9 cellular contexts compared by ENCODE assay signal in the genomic region with DNA sequence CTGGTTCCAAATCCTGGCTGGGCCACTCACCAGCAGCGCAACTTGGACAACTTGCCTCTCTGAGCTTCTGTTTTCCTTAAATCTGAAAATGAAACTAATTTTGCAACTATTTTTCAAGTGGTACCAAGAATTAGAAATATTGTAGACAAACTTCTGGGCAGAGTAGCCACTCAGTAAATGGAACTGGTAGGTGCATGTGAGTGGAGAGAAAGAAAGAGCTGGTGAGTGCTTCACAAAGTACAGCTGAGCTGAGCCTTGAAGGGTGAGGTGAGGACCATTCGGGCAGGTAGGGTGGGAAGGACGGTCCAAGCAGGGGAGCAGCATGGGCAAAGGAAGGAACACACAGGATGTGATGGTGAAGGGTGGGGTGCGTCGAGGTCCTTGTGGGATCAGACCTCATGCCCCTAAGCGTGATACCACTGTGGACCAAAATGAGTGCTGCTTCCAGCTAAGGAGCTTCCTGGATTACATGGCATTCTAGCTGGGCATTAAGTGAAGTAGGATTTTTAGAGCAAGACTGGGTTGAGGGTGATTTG. TPM values are rescaled to one million over a fixed set of nuclear protein-coding genes. Genes with fewer than 3 reads are reported as not detected.
DNase-seq lines count a peak whose midpoint lies in the region; ATAC-seq and TF ChIP-seq lines count a peak whose summit lies in the region.
"Had no signal": no experiment of that assay in that cellular context is flagged by ENCODE, and none has a peak within 500 bp of the region (broad histone marks: within the 10 kb centered on the region; RNA-seq: fewer than 3 reads in every experiment).

No MANE protein-coding gene starts in this region.

- H3K4me2 ChIP-seq in Karpas-422 (ENCODE audit: low read depth, low read length, poor library complexity, severe bottlenecking), result no peak overlapping the region

- H3K27me3 ChIP-seq in HL-60 (ENCODE audit: insufficient read depth, poor library complexity, severe bottlenecking) (no peaks in the 10 kb centered on the region), adrenal gland (no peaks in the 10 kb centered on the region), Karpas-422 (ENCODE audit: low read length) (no peaks in the 10 kb centered on the region)

- no peak for TF ChIP-seq POLR2A in adrenal gland (IDR thresholded peaks at IDR 0.05)

- H3K9ac ChIP-seq in Karpas-422 (ENCODE audit: low read length), result no peak overlapping the region

- TF ChIP-seq CTCF in HL-60 (IDR thresholded peaks at IDR 0.05; ENCODE audit: insufficient read depth, low read length) (no peak), adrenal gland (IDR thresholded peaks at IDR 0.05) (no peak)

- H3K9me2 ChIP-seq in Karpas-422 (replicated peaks; ENCODE audit: insufficient read depth, low read length), result no peaks in the 10 kb centered on the region

- WGBS in adrenal gland, 4 donors, result 73 to 93% (median 76%) methylated on average over 6 of the region's 6 CpGs

- ATAC-seq in GM18502 (IDR thresholded peaks at IDR 0.05; ENCODE audit: poor library complexity, unreplicated experiment), result peak; percentile 5

- peak overlapping the region; percentile 66 for H3K27ac ChIP-seq in HL-60 (replicated peaks)
- H3K27ac ChIP-seq in adrenal gland, result peak overlapping the region in 4 of 5 donors; percentile 58 to 82 (median 70)
- H3K27ac ChIP-seq in skin epidermis, result peak overlapping the region in 11 of 21 experiments; percentile 2 to 63 (median 38)
- H3K27ac ChIP-seq in Karpas-422 (ENCODE audit: low read length), result no peak overlapping the region
- H3K27ac ChIP-seq: epithelial cell of prostate had no signal

- DNase-seq in HL-60 (ENCODE audit: low read depth in 1 of 2, low spot score in 1 of 2), result no peak
- no peak for DNase-seq in adrenal gland
- DNase-seq in Karpas-422, result no peak
- DNase-seq in DMS53 (lab: John Stamatoyannopoulos, UW), result no peak
- DNase-seq in 8988T, result no peak
- DNase-seq: H7 had no signal

- H3K36me3 ChIP-seq in adrenal gland (replicated peaks in 1 of 2) (no peaks in the 10 kb centered on the region), Karpas-422 (ENCODE audit: insufficient read depth, low read length) (no peaks in the 10 kb centered on the region)

- H2AFZ ChIP-seq in Karpas-422 (ENCODE audit: low read length), result no peak overlapping the region

- H3K4me1 ChIP-seq in adrenal gland (replicated peaks in 1 of 2) (peaks cover 17 to 26% of the 10 kb centered on the region in 2 donors), Karpas-422 (ENCODE audit: low read length) (peaks cover 21% of the 10 kb centered on the region)

- H4K20me1 ChIP-seq in Karpas-422 (ENCODE audit: insufficient read depth, low read depth, low read length), result peaks cover 14% of the 10 kb centered on the region; the same call in 1 of the 2 replicates

- intact Hi-C loops in adrenal gland (cut with DNase I), result no loop called here

- no peaks in the 10 kb centered on the region for H3K79me2 ChIP-seq in Karpas-422 (ENCODE audit: low read length)

- H3K4me3 ChIP-seq in HL-60 (replicated peaks; ENCODE audit: insufficient read depth, low read length) (no peak overlapping the region), adrenal gland (no peak overlapping the region), skin epidermis (no peak overlapping the region), Karpas-422 (ENCODE audit: low read length) (no peak overlapping the region)

- H3K9me3 ChIP-seq in adrenal gland (replicated peaks in 1 of 3) (no peaks in the 10 kb centered on the region), Karpas-422 (ENCODE audit: low read length) (no peaks in the 10 kb centered on the region)

RNA-seq across cellular contexts. Expression of a gene that starts 14.4 kb away (rescaled TPM):
- total RNA-seq in adrenal gland, result 1 to 10 TPM; 1.6 to 8.6 (median 6.4) TPM
- polyA plus RNA-seq in adrenal gland, result 1 to 10 TPM; 1.3 to 5.7 (median 1.3) TPM
- total RNA-seq in Karpas-422 (2014; rRNA removed; shearing (Covaris generic); ENCODE audit: low replicate concordance), result 11.6 and 13.6 TPM in 2 replicates

RNA-seq across cellular contexts. Expression of a gene that starts 43.7 kb away (rescaled TPM):
- 10 to 100 TPM; 40.0 to 87.5 (median 52.8) TPM for total RNA-seq in adrenal gland
- polyA plus RNA-seq in adrenal gland, result 100 to 1,000 TPM in 1 of 3 donors, 10 to 100 TPM in 2; 57.1 to 112 (median 88.4) TPM
- 88.0 and 130 TPM in 2 replicates for total RNA-seq in Karpas-422 (2014; rRNA removed; shearing (Covaris generic); ENCODE audit: low replicate concordance)
